ENCODE assay signal across 22 cellular contexts in the genomic region with DNA sequence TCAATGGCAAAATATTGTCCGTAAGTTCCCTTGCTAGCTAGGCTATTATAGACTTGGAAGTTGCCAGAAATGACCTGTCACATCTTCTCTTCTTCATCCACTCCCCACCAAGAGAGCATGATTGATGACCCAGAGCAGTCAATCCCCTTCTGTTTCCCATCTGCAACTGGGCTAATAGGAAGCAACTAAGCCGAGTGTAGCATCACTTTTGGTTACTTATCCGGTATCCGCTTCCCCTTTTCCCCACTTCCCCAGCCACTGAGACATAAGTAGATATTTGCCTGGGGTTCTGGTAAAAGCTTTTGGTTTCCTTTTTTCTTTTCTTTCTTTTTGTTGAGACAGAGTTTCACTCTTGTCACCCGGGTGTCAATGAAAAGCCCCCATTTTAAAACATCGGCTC. TPM values are rescaled to one million over a fixed set of nuclear protein-coding genes. Genes with fewer than 3 reads are reported as not detected.
"Had no signal": no experiment of that assay in that cellular context is flagged by ENCODE, and none has a peak within 500 bp of the region (broad histone marks: within the 10 kb centered on the region; RNA-seq: fewer than 3 reads in every experiment).

No MANE protein-coding gene starts in this region.

- DNase-seq: activated CD4-positive, alpha-beta T cell treated with anti-CD3 and anti-CD28 coated beads, Interleukin-2, amount 10 ng/mL, durations not matched to agents 24 days and 14 days; activated CD8-positive, alpha-beta T cell treated with anti-CD3 and anti-CD28 coated beads for 36 hours; activated naive CD4-positive, alpha-beta T cell treated with Interleukin-2 at 50 U/mL for 16 hours; activated naive CD8-positive, alpha-beta T cell treated with anti-CD3 and anti-CD28 coated beads, Interleukin-2, amount 50 U/mL, for 24 hours; activated T-cell treated with anti-CD3 and anti-CD28 coated beads, Interleukin-2, amount 50 U/mL, for 1 hour; aorta; brain microvascular endothelial cell; central memory CD4-positive, alpha-beta T cell; dorsolateral prefrontal cortex; immature natural killer cell; kidney glomerular epithelial cell; left ventricle myocardium inferior; mesenchymal stem cell; mucosa of descending colon; naive B cell; pancreas; stimulated activated CD4-positive, alpha-beta T cell treated with anti-CD3 and anti-CD28 coated beads, Interleukin-4, amount 100 ng/mL, for 1 hour; stomach had no signal

- H3K4me1 ChIP-seq: pancreas had no signal

- H3K36me3 ChIP-seq: brain microvascular endothelial cell, left ventricle myocardium inferior, pancreas, stomach had no signal

- FAIRE-seq: colon, pancreas had no signal

- H3K27ac ChIP-seq: brain microvascular endothelial cell, dorsolateral prefrontal cortex, left ventricle myocardium inferior, pancreas, stomach had no signal

- H3K4me3 ChIP-seq: dorsolateral prefrontal cortex, left ventricle myocardium inferior, mucosa of descending colon, pancreas, smooth muscle cell, stomach had no signal

- H3K4me2 ChIP-seq: smooth muscle cell had no signal

- H3K27me3 ChIP-seq: brain microvascular endothelial cell, dorsolateral prefrontal cortex, pancreas, stomach had no signal

- ATAC-seq: activated CD8-positive, alpha-beta T cell treated with anti-CD3 and anti-CD28 coated beads for 36 hours; activated naive CD8-positive, alpha-beta T cell treated with anti-CD3 and anti-CD28 coated beads, Interleukin-2, amount 50 U/mL, for 24 hours; activated T-helper 17 cell treated with anti-CD3 and anti-CD28 coated beads, Interleukin-2, amount 50 U/mL, for 72 hours; mucosa of descending colon; pancreas; stimulated activated effector memory CD8-positive, alpha-beta T cell treated with anti-CD3 and anti-CD28 coated beads, Interleukin-12 subunit alpha, Interleukin-12 subunit beta, amount 100 ng/mL, for 72 hours had no signal

- H3K9me3 ChIP-seq: left ventricle myocardium inferior, mucosa of descending colon, pancreas, stomach had no signal

RNA-seq across cellular contexts. Expression of gene LIFR, which starts 29.4 kb away (rescaled TPM):
- total RNA-seq: activated CD8-positive, alpha-beta T cell treated with anti-CD3 and anti-CD28 coated beads for 36 hours had no signal
- polyA plus RNA-seq: immature natural killer cell had no signal
